10 cellular contexts compared by ENCODE assay signal in the genomic region with DNA sequence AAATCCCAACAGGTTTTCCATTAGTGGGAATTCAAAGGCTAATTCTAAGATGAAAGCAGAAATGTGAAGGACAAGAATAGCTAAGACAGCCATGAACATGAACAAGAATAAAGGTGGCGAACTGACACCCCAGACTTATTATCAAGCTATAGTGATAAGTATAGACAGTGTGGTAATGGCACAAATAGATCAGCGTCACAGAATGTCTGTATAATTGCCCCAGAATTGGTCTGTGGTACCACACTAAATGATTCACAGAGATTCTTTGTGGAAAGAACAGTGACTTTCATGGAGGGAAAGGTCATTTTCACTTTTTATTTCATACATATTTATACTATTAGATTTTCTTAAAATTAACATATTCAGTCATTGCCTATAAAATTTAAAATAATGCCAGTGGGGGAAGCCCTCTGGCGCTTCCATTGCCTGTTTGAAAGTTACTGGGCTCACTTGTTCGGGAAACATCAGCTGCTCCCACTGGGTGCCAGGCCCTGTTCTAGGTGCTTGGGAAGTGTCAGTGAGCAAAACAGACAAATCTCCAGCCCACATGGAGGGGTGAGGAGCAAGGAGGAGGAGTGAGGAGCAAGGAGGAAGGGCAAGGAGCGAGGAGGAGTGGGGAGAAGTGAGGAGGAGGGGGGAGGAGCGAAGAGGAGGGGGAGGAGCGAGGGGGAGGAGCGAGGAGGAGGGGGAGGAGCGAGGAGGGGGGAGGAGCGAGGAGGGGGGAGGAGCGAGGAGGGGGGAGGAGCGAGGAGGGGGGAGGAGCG. TPM values are rescaled to one million over a fixed set of nuclear protein-coding genes. Genes with fewer than 3 reads are reported as not detected.
A peak's percentile ranks its signal among the peaks of the same experiment; 100 is the strongest.
DNase-seq lines count a peak whose midpoint lies in the region; ATAC-seq and TF ChIP-seq lines count a peak whose summit lies in the region.
"Had no signal": no experiment of that assay in that cellular context is flagged by ENCODE, and none has a peak within 500 bp of the region (broad histone marks: within the 10 kb centered on the region; RNA-seq: fewer than 3 reads in every experiment).

No MANE protein-coding gene starts in this region.

- H3K4me3 Mint-ChIP-seq in CD14-positive monocyte, result peak overlapping the region; percentile 48 to 50
- H3K4me3 Mint-ChIP-seq in activated CD8-positive, alpha-beta T cell treated with anti-CD3 and anti-CD28 coated beads for 36 hours, result peak overlapping the region; percentile 71

- no peaks in the 10 kb centered on the region for H4K20me1 ChIP-seq in KMS-11 (ENCODE audit: insufficient read depth)

- H3K4me2 ChIP-seq in KMS-11, result peak overlapping the region; percentile 55

- H3K4me3 ChIP-seq in KMS-11 (IDR thresholded peaks at IDR 0.05; ENCODE audit: insufficient read depth, low read depth, low read length), result no peak overlapping the region
- H3K4me3 ChIP-seq in left lung, result no peak overlapping the region

- DNase-seq in CD14-positive monocyte (ENCODE audit: low spot score), result no peak
- DNase-seq in activated CD8-positive, alpha-beta T cell treated with anti-CD3 and anti-CD28 coated beads for 36 hours, result peak; percentile 38
- no peak for DNase-seq in left lung
- no peak for DNase-seq in KG1 (lab: John Stamatoyannopoulos, UW)
- no peak for DNase-seq in islet precursor cell

- H3K79me2 ChIP-seq in KMS-11 (ENCODE audit: insufficient read depth, low read depth), result 0 out of 2 replicates have a peak, but pooled peaks cover 9% of the 10 kb centered on the region

- POLR2A ChIA-PET in activated CD8-positive, alpha-beta T cell treated with anti-CD3 and anti-CD28 coated beads for 36 hours (lab: Charles Lee), result interaction anchor here (0.8 to 3.9 kb wide), 16 partner anchors 10 to 310 kb away, joined by 3 to 75 read pairs (median 4); a partner anchor contains a TSS

- H3K27ac ChIP-seq in KMS-11, result no peak overlapping the region
- H3K27ac ChIP-seq in left lung, result no peak overlapping the region

- H3K27me3 ChIP-seq in KMS-11 (ENCODE audit: insufficient read depth, low read depth) (no peaks in the 10 kb centered on the region), left lung (no peaks in the 10 kb centered on the region)

- intact Hi-C loops in CD14-positive monocyte (cut with micrococcal nuclease) (loop anchor here in 1 of 2 donors (5.0 kb wide), 2 partner anchors 40 to 60 kb away; a partner anchor contains a TSS), left lung (cut with DNase I) (no loop called here)
- intact Hi-C loops in activated CD8-positive, alpha-beta T cell treated with anti-CD3 and anti-CD28 coated beads for 36 hours (cut with micrococcal nuclease), result loop anchor here (10.0 kb wide), 1 partner anchor 48 kb away; a partner anchor contains a TSS

- H3K36me3 Mint-ChIP-seq in CD14-positive monocyte, result peaks cover 0 to 2% of the 10 kb centered on the region in 2 donors
- no peaks in the 10 kb centered on the region for H3K36me3 Mint-ChIP-seq in activated CD8-positive, alpha-beta T cell treated with anti-CD3 and anti-CD28 coated beads for 36 hours (ENCODE audit: low read depth)

- CTCF ChIA-PET in activated CD8-positive, alpha-beta T cell treated with anti-CD3 and anti-CD28 coated beads for 36 hours (lab: Charles Lee), result interaction anchor here (0.9 to 3.5 kb wide), 7 partner anchors 12 to 182 kb away, joined by 3 to 31 read pairs (median 4); a partner anchor contains a TSS

- H3K4me1 ChIP-seq in KMS-11 (ENCODE audit: low read depth, poor library complexity, severe bottlenecking) (peaks cover 36% of the 10 kb centered on the region), left lung (peaks cover 0 to 33% of the 10 kb centered on the region in 2 donors)

- TF ChIP-seq CTCF in CD14-positive monocyte (IDR thresholded peaks at IDR 0.05), result no peak
- TF ChIP-seq CTCF in KMS-11 (conservative IDR thresholded peaks at IDR 0.05; ENCODE audit: low read depth, low read length), result no peak
- no peak for TF ChIP-seq CTCF in activated CD8-positive, alpha-beta T cell treated with anti-CD3 and anti-CD28 coated beads for 36 hours (IDR thresholded peaks at IDR 0.05)
- no peak for TF ChIP-seq CTCF in left lung (IDR thresholded peaks at IDR 0.05)

- H3K4me1 Mint-ChIP-seq in CD14-positive monocyte, result peaks cover 35% of the 10 kb centered on the region
- peaks cover 37% of the 10 kb centered on the region for H3K4me1 Mint-ChIP-seq in activated CD8-positive, alpha-beta T cell treated with anti-CD3 and anti-CD28 coated beads for 36 hours (ENCODE audit: low read depth)

- H3K9me3 ChIP-seq in left lung, result peaks cover 0 to 5% of the 10 kb centered on the region in 2 donors

- H3K36me3 ChIP-seq in KMS-11 (ENCODE audit: insufficient read depth), result no peaks in the 10 kb centered on the region
- H3K36me3 ChIP-seq in left lung, result no peaks in the 10 kb centered on the region

- peak overlapping the region; percentile 42 to 99 (median 87) for H3K27ac Mint-ChIP-seq in CD14-positive monocyte
- H3K27ac Mint-ChIP-seq in activated CD8-positive, alpha-beta T cell treated with anti-CD3 and anti-CD28 coated beads for 36 hours, result peak overlapping the region; percentile 93

- peaks cover 0 to 8% (median 4%) of the 10 kb centered on the region in 7 donors for H3K9me3 Mint-ChIP-seq in CD14-positive monocyte
- peaks cover 3% of the 10 kb centered on the region for H3K9me3 Mint-ChIP-seq in activated CD8-positive, alpha-beta T cell treated with anti-CD3 and anti-CD28 coated beads for 36 hours

- 0 out of 2 replicates have a peak overlapping the region, but pooled peaks have one; percentile 25 for H2AFZ ChIP-seq in KMS-11 (ENCODE audit: low read depth)

- H3K27me3 Mint-ChIP-seq in CD14-positive monocyte (ENCODE audit: low read depth in 3 of 3), result peaks cover 0 to 9% (median 2%) of the 10 kb centered on the region in 3 donors
- no peaks in the 10 kb centered on the region for H3K27me3 Mint-ChIP-seq in activated CD8-positive, alpha-beta T cell treated with anti-CD3 and anti-CD28 coated beads for 36 hours

- no peak overlapping the region for H3K9ac ChIP-seq in KMS-11

- peak; percentile 52 for ATAC-seq in activated CD8-positive, alpha-beta T cell treated with anti-CD3 and anti-CD28 coated beads for 36 hours
- ATAC-seq in left lung (peak; percentile 24), HG02642 (IDR thresholded peaks at IDR 0.05; ENCODE audit: poor library complexity, unreplicated experiment) (no peak), HG02610 (IDR thresholded peaks at IDR 0.05; ENCODE audit: unreplicated experiment) (no peak)

RNA-seq across cellular contexts. Expression of a gene that starts 11.3 kb away (rescaled TPM):
- polyA plus RNA-seq in CD14-positive monocyte, result under 1 TPM; 0.10 to 0.24 TPM
- total RNA-seq in activated CD8-positive, alpha-beta T cell treated with anti-CD3 and anti-CD28 coated beads for 36 hours, result 1 to 10 TPM; 3.3 to 3.4 TPM
- 1 to 10 TPM in 1 of 2 donors, under 1 TPM in 1; 0.26 to 1.5 TPM for total RNA-seq in left lung
- total RNA-seq: frontal cortex had no signal

RNA-seq across cellular contexts. Expression of a gene that starts 22.1 kb away (rescaled TPM):
- polyA plus RNA-seq in CD14-positive monocyte, result 1 to 10 TPM; 1.6 to 2.1 TPM
- 100 to 1,000 TPM; 298 to 308 TPM for total RNA-seq in activated CD8-positive, alpha-beta T cell treated with anti-CD3 and anti-CD28 coated beads for 36 hours
- 10 to 100 TPM; 47.7 to 75.3 TPM for total RNA-seq in left lung

RNA-seq across cellular contexts. Expression of a gene that starts 30.1 kb away (rescaled TPM):
- polyA plus RNA-seq in CD14-positive monocyte, result 100 to 1,000 TPM; 218 to 272 TPM
- 100 to 1,000 TPM; 220 to 228 TPM for total RNA-seq in activated CD8-positive, alpha-beta T cell treated with anti-CD3 and anti-CD28 coated beads for 36 hours
- 100 to 1,000 TPM in 1 of 2 donors, 10 to 100 TPM in 1; 78.0 to 131 TPM for total RNA-seq in left lung

RNA-seq across cellular contexts. Expression of a gene that starts 30.7 kb away (rescaled TPM):
- polyA plus RNA-seq in CD14-positive monocyte, result 1 to 10 TPM; 4.3 TPM
- total RNA-seq in activated CD8-positive, alpha-beta T cell treated with anti-CD3 and anti-CD28 coated beads for 36 hours, result 10 to 100 TPM; 27.7 to 32.1 TPM
- 10 to 100 TPM; 13.5 to 15.1 TPM for total RNA-seq in left lung

RNA-seq across cellular contexts. Expression of a gene that starts 32.5 kb away (rescaled TPM):
- polyA plus RNA-seq in CD14-positive monocyte, result not detected
- total RNA-seq in activated CD8-positive, alpha-beta T cell treated with anti-CD3 and anti-CD28 coated beads for 36 hours, result not detected
- total RNA-seq in left lung, result not detected
- total RNA-seq: frontal cortex; T-helper 1 cell treated with Interleukin-12 subunit alpha and Interleukin-12 subunit beta and Interleukin-4 antibody, amounts not matched to agents 30 ng/mL and 1 ng/mL, for 36 hours had no signal

Comparison
In these comparisons a context has a peak if more than half of its experiments do, and no peak if none do; other contexts are left out.
1. ATAC-seq: peak in activated CD8-positive, alpha-beta T cell treated with anti-CD3 and anti-CD28 coated beads for 36 hours (single experiment) and left lung (single experiment); none in HG02642 (single experiment) and HG02610 (single experiment).